Comparison of ENCODE assay signal across 8 cellular contexts in genomic region chr19:42076375-42076944, GRCh38. TPM values are rescaled to one million over a fixed set of nuclear protein-coding genes. Genes with fewer than 3 reads are reported as not detected.
DNase-seq lines count a peak whose midpoint lies in the region; ATAC-seq and TF ChIP-seq lines count a peak whose summit lies in the region.

No MANE protein-coding gene starts in this region.

- CTCF ChIA-PET in HEK293 (lab: Yijun Ruan, JAX) = interaction anchor here (0.6 to 1.5 kb wide), 8 partner anchors 15 to 1792 kb away, joined by 3 to 6 read pairs (median 4); no protein-coding TSS in a partner anchor

- ATAC-seq in psoas muscle (no peak), HG03342 (IDR thresholded peaks at IDR 0.05; ENCODE audit: unreplicated experiment) (no peak), GM21737 (IDR thresholded peaks at IDR 0.05; ENCODE audit: unreplicated experiment) (no peak)

- H3K27ac Mint-ChIP-seq in activated CD4-positive, alpha-beta T cell treated with anti-CD3 and anti-CD28 coated beads, Interleukin-2, amount 10 ng/mL, durations not matched to agents 24 days and 14 days = peak overlapping the region; percentile 83

- intact Hi-C loops in activated CD4-positive, alpha-beta T cell treated with anti-CD3 and anti-CD28 coated beads, Interleukin-2, amount 10 ng/mL, durations not matched to agents 24 days and 14 days (cut with micrococcal nuclease) = no loop called here
- intact Hi-C loops in psoas muscle (cut with DNase I) = no loop called here

- H3K27me3 Mint-ChIP-seq in activated CD4-positive, alpha-beta T cell treated with anti-CD3 and anti-CD28 coated beads, Interleukin-2, amount 10 ng/mL, durations not matched to agents 24 days and 14 days = peaks cover 2% of the 10 kb centered on the region

- no peaks in the 10 kb centered on the region for H3K27me3 ChIP-seq in psoas muscle (ENCODE audit: insufficient read depth in 3 of 3, low read length in 2 of 3)

- H3K9me3 ChIP-seq in HEK293 (ENCODE audit: control insufficient read depth, insufficient read depth, low read depth, low read length) = no peaks in the 10 kb centered on the region
- no peaks in the 10 kb centered on the region for H3K9me3 ChIP-seq in psoas muscle

- H3K4me3 ChIP-seq in HEK293 (ENCODE audit: low read depth, low read length) (peak overlapping the region; percentile 75), fibroblast of pulmonary artery (replicated peaks; ENCODE audit: low read depth, low read length) (peak overlapping the region; percentile 81), psoas muscle (peak overlapping the region; percentile 92)

- no peak for TF ChIP-seq CTCF in HEK293 (tag by site-specific recombination; IDR thresholded peaks at IDR 0.05)
- TF ChIP-seq CTCF in fibroblast of pulmonary artery (IDR thresholded peaks at IDR 0.05; ENCODE audit: low read length, missing control alignments) = no peak
- TF ChIP-seq CTCF in psoas muscle (IDR thresholded peaks at IDR 0.05) = no peak

- 0 to 1% (median 1%) methylated on average over 27 to 33 of the region's 33 CpGs for WGBS in psoas muscle, 3 donors

- H3K4me1 Mint-ChIP-seq in activated CD4-positive, alpha-beta T cell treated with anti-CD3 and anti-CD28 coated beads, Interleukin-2, amount 10 ng/mL, durations not matched to agents 24 days and 14 days = peaks cover 37% of the 10 kb centered on the region

- peak overlapping the region; percentile 98 for H3K27ac ChIP-seq in HEK293 (ENCODE audit: extremely low read depth, low read depth, low read length)
- peak overlapping the region; percentile 98 for H3K27ac ChIP-seq in psoas muscle

- peaks cover 34% of the 10 kb centered on the region for H3K36me3 Mint-ChIP-seq in activated CD4-positive, alpha-beta T cell treated with anti-CD3 and anti-CD28 coated beads, Interleukin-2, amount 10 ng/mL, durations not matched to agents 24 days and 14 days (ENCODE audit: low read depth)

- H3K4me3 Mint-ChIP-seq in activated CD4-positive, alpha-beta T cell treated with anti-CD3 and anti-CD28 coated beads, Interleukin-2, amount 10 ng/mL, durations not matched to agents 24 days and 14 days = peak overlapping the region; percentile 99

- H3K9me3 Mint-ChIP-seq in activated CD4-positive, alpha-beta T cell treated with anti-CD3 and anti-CD28 coated beads, Interleukin-2, amount 10 ng/mL, durations not matched to agents 24 days and 14 days = no peaks in the 10 kb centered on the region

- H3K4me1 ChIP-seq in HEK293 (ENCODE audit: control insufficient read depth, insufficient read depth, low read length) (peaks cover 11% of the 10 kb centered on the region), psoas muscle (peaks cover 3% of the 10 kb centered on the region)

- no peak for DNase-seq in activated CD4-positive, alpha-beta T cell treated with anti-CD3 and anti-CD28 coated beads, Interleukin-2, amount 10 ng/mL, durations not matched to agents 24 days and 14 days
- DNase-seq in fibroblast of pulmonary artery (ENCODE audit: low read depth) (no peak), psoas muscle (peak in 1 of 2 donors; percentile 72), NCI-H1694 (lab: John Stamatoyannopoulos, UW) (no peak), glomerular visceral epithelial cell (ENCODE audit: extremely low spot score) (no peak)

- POLR2A ChIA-PET in HEK293 (lab: Yijun Ruan, JAX) = interaction anchor here (0.6 to 1.8 kb wide), 25 partner anchors 8 to 347 kb away, joined by 3 to 9 read pairs (median 4); partner anchors contain the start of genes RABAC1 and RPS19

- H3K36me3 ChIP-seq in HEK293 (ENCODE audit: control insufficient read depth in 2 of 2, insufficient read depth in 1 of 2, low read length in 2 of 2) (peaks cover 35 to 36% of the 10 kb centered on the region in 2 experiments), psoas muscle (ENCODE audit: insufficient read depth in 1 of 2, low read depth in 1 of 2) (peaks cover 8 to 31% of the 10 kb centered on the region in 2 donors)

TF ChIP-seq in HEK293, 187 proteins besides CTCF, POLR2A, EP300 and RAD21 (continues in another document):
- TF ChIP-seq ZBTB48 (tag by site-specific recombination; IDR thresholded peaks at IDR 0.05) (0 out of 2 replicates have a peak, but pooled peaks have one; percentile 36), ZNF473 (tag by site-specific recombination; IDR thresholded peaks at IDR 0.05) (no peak), ZNF561 (tag by site-specific recombination; IDR thresholded peaks at IDR 0.05; ENCODE audit: borderline replicate concordance) (0 out of 2 replicates have a peak, but pooled peaks have one; percentile 13), ZNF660 (tag by site-specific recombination; IDR thresholded peaks at IDR 0.05) (peak; percentile 41; the same call in 1 of the 2 replicates), KLF1 (tag by site-specific recombination; IDR thresholded peaks at IDR 0.05) (peak; percentile 86), ZXDB (tag by site-specific recombination; IDR thresholded peaks at IDR 0.05) (peak; percentile 17; the same call in 1 of the 2 replicates), ZBTB7A (tag by site-specific recombination; IDR thresholded peaks at IDR 0.05; ENCODE audit: low read depth) (no peak), ZBTB8A (tag by site-specific recombination; IDR thresholded peaks at IDR 0.05) (peak; percentile 62), ZNF629 (tag by site-specific recombination; IDR thresholded peaks at IDR 0.05) (no peak), KLF17 (tag by site-specific recombination; IDR thresholded peaks at IDR 0.05) (peak; percentile 67; the same call in 1 of the 2 replicates), ZNF335 (tag by site-specific recombination; conservative IDR thresholded peaks at IDR 0.05) (peak; percentile 75), ZNF600 (tag by site-specific recombination; IDR thresholded peaks at IDR 0.05) (0 out of 2 replicates have a peak, but pooled peaks have one; percentile 37), REST (tag by site-specific recombination; IDR thresholded peaks at IDR 0.05) (0 out of 2 replicates have a peak, but pooled peaks have one; percentile 26), PATZ1 (tag by site-specific recombination; IDR thresholded peaks at IDR 0.05) (0 out of 2 replicates have a peak, but pooled peaks have one; percentile 19)

RNA-seq across cellular contexts. Expression of gene ZNF574, which starts 0.5 kb away (rescaled TPM):
- total RNA-seq in activated CD4-positive, alpha-beta T cell treated with anti-CD3 and anti-CD28 coated beads, Interleukin-2, amount 10 ng/mL, durations not matched to agents 24 days and 14 days = 16.7 and 18.5 TPM in 2 replicates
- 10 to 100 TPM in 2 of 4 donors, 1 to 10 TPM in 2; 8.7 to 11.2 (median 9.8) TPM for total RNA-seq in psoas muscle
- 1 to 10 TPM; 6.4 to 8.4 (median 6.9) TPM for polyA plus RNA-seq in psoas muscle

RNA-seq across cellular contexts. Expression of gene GRIK5, which starts 6.5 kb away (rescaled TPM):
- 3.9 and 4.9 TPM in 2 replicates for total RNA-seq in activated CD4-positive, alpha-beta T cell treated with anti-CD3 and anti-CD28 coated beads, Interleukin-2, amount 10 ng/mL, durations not matched to agents 24 days and 14 days
- under 1 TPM; 0.42 to 0.88 (median 0.54) TPM for total RNA-seq in psoas muscle
- under 1 TPM; 0.26 to 0.45 (median 0.29) TPM for polyA plus RNA-seq in psoas muscle

RNA-seq across cellular contexts. Expression of gene POU2F2, which starts 55.8 kb away (rescaled TPM):
- 71.5 and 72.0 TPM in 2 replicates for total RNA-seq in activated CD4-positive, alpha-beta T cell treated with anti-CD3 and anti-CD28 coated beads, Interleukin-2, amount 10 ng/mL, durations not matched to agents 24 days and 14 days
- under 1 TPM; 0.30 to 0.86 (median 0.58) TPM for total RNA-seq in psoas muscle
- under 1 TPM; 0.14 to 0.46 (median 0.26) TPM for polyA plus RNA-seq in psoas muscle

Comparison
In these comparisons a context has a peak if more than half of its experiments do, and no peak if none do; other contexts are left out.
1. RNA of gene POU2F2, which starts 55.8 kb away (total RNA-seq): 71.5 to 72.0 TPM in activated CD4-positive, alpha-beta T cell treated with anti-CD3 and anti-CD28 coated beads, Interleukin-2, amount 10 ng/mL, durations not matched to agents 24 days and 14 days; 0.30 to 0.86 TPM in psoas muscle; every median in the first group is over 10 times any median in the second.
2. Peak in every context shown above with its lines, with median percentiles within 50 percentile points of each other: H3K4me3 ChIP-seq.